ENCODE assay signal across 29 cellular contexts in genomic region chr14:75959031-75959430, GRCh38. TPM values are rescaled to one million over a fixed set of nuclear protein-coding genes. Genes with fewer than 3 reads are reported as not detected.
DNase-seq lines count a peak whose midpoint lies in the region; ATAC-seq and TF ChIP-seq lines count a peak whose summit lies in the region.
"Had no signal": no experiment of that assay in that cellular context is flagged by ENCODE, and none has a peak within 500 bp of the region (broad histone marks: within the 10 kb centered on the region; RNA-seq: fewer than 3 reads in every experiment).

No MANE protein-coding gene starts in this region.

- TF ChIP-seq EP300 in transverse colon (IDR thresholded peaks at IDR 0.05; ENCODE audit: low read depth), result no peak

- no peak overlapping the region for H3K27ac ChIP-seq in transverse colon
- H3K27ac ChIP-seq: 22Rv1, KMS-11, PC-9, SJCRH30 had no signal

- intact Hi-C loops in activated CD8-positive, alpha-beta T cell treated with anti-CD3 and anti-CD28 coated beads for 36 hours (cut with micrococcal nuclease), result no loop called here
- intact Hi-C loops in transverse colon (cut with DNase I; ENCODE audit: low total_unique reads), result no loop called here

- no peaks in the 10 kb centered on the region for H3K36me3 ChIP-seq in transverse colon
- H3K36me3 ChIP-seq: BE2C had no signal

- no peaks in the 10 kb centered on the region for H3K36me3 Mint-ChIP-seq in activated CD8-positive, alpha-beta T cell treated with anti-CD3 and anti-CD28 coated beads, Interleukin-2, amount 10 ng/mL, durations not matched to agents 7 days and 5 days (ENCODE audit: low read depth)
- peaks cover 3% of the 10 kb centered on the region for H3K36me3 Mint-ChIP-seq in activated CD8-positive, alpha-beta T cell treated with anti-CD3 and anti-CD28 coated beads for 36 hours (ENCODE audit: low read depth)
- H3K36me3 Mint-ChIP-seq in T-helper 17 cell (ENCODE audit: low read depth), result peaks cover 2% of the 10 kb centered on the region
- H3K36me3 Mint-ChIP-seq in memory B cell, result peaks cover 6% of the 10 kb centered on the region
- peaks cover 13 to 19% of the 10 kb centered on the region in 2 donors for H3K36me3 Mint-ChIP-seq in stimulated activated naive B cell treated with anti-CD40 and anti-IgM and Interleukin-4, amounts not matched to agents 10 μg/mL and 1 μg/mL and 100 μg/mL, for 72 hours

- H3K27ac Mint-ChIP-seq in activated CD8-positive, alpha-beta T cell treated with anti-CD3 and anti-CD28 coated beads, Interleukin-2, amount 10 ng/mL, durations not matched to agents 7 days and 5 days, result no peak overlapping the region
- no peak overlapping the region for H3K27ac Mint-ChIP-seq in activated CD8-positive, alpha-beta T cell treated with anti-CD3 and anti-CD28 coated beads for 36 hours
- H3K27ac Mint-ChIP-seq in T-helper 17 cell, result peak overlapping the region; percentile 53
- peak overlapping the region; percentile 49 for H3K27ac Mint-ChIP-seq in memory B cell
- peak overlapping the region; percentile 15 for H3K27ac Mint-ChIP-seq in stimulated activated naive B cell treated with anti-CD40 and anti-IgM and Interleukin-4, amounts not matched to agents 10 μg/mL and 1 μg/mL and 100 μg/mL, for 72 hours

- no peaks in the 10 kb centered on the region for H3K27me3 ChIP-seq in transverse colon
- H3K27me3 ChIP-seq: BE2C, SJCRH30 had no signal

- no peak overlapping the region for H3K4me3 Mint-ChIP-seq in activated CD8-positive, alpha-beta T cell treated with anti-CD3 and anti-CD28 coated beads, Interleukin-2, amount 10 ng/mL, durations not matched to agents 7 days and 5 days
- no peak overlapping the region for H3K4me3 Mint-ChIP-seq in activated CD8-positive, alpha-beta T cell treated with anti-CD3 and anti-CD28 coated beads for 36 hours
- H3K4me3 Mint-ChIP-seq in T-helper 17 cell (no peak overlapping the region), memory B cell (peak overlapping the region; percentile 11)
- no peak overlapping the region for H3K4me3 Mint-ChIP-seq in stimulated activated naive B cell treated with anti-CD40 and anti-IgM and Interleukin-4, amounts not matched to agents 10 μg/mL and 1 μg/mL and 100 μg/mL, for 72 hours
- H3K4me3 Mint-ChIP-seq: CD4-positive, CD25-positive, alpha-beta regulatory T cell had no signal

- WGBS in transverse colon (ENCODE audit: low coverage in 1 of 2), 2 donors, result 95% methylated on average over 9 of the region's 9 CpGs; no CpG with 5 or more reads in 1 of the 2 donors

- H3K27me3 Mint-ChIP-seq in activated CD8-positive, alpha-beta T cell treated with anti-CD3 and anti-CD28 coated beads, Interleukin-2, amount 10 ng/mL, durations not matched to agents 7 days and 5 days (ENCODE audit: low read depth), result no peaks in the 10 kb centered on the region
- no peaks in the 10 kb centered on the region for H3K27me3 Mint-ChIP-seq in activated CD8-positive, alpha-beta T cell treated with anti-CD3 and anti-CD28 coated beads for 36 hours
- H3K27me3 Mint-ChIP-seq in T-helper 17 cell (no peaks in the 10 kb centered on the region), memory B cell (no peaks in the 10 kb centered on the region)
- H3K27me3 Mint-ChIP-seq in stimulated activated naive B cell treated with anti-CD40 and anti-IgM and Interleukin-4, amounts not matched to agents 10 μg/mL and 1 μg/mL and 100 μg/mL, for 72 hours, result no peaks in the 10 kb centered on the region
- H3K27me3 Mint-ChIP-seq: CD4-positive, CD25-positive, alpha-beta regulatory T cell had no signal

- no peak overlapping the region for H3K4me3 ChIP-seq in transverse colon
- H3K4me3 ChIP-seq: PC-9, SJCRH30 had no signal

- H3K9me3 ChIP-seq in T-helper 17 cell (ENCODE audit: control insufficient read depth, low read length, poor library complexity, severe bottlenecking) (no peaks in the 10 kb centered on the region), transverse colon (no peaks in the 10 kb centered on the region)
- H3K9me3 ChIP-seq: BE2C, Caco-2, SJCRH30 had no signal

- POLR2A ChIA-PET in activated CD8-positive, alpha-beta T cell treated with anti-CD3 and anti-CD28 coated beads, Interleukin-2, amount 10 ng/mL, durations not matched to agents 7 days and 5 days (lab: Charles Lee), result no interaction called here
- POLR2A ChIA-PET in activated CD8-positive, alpha-beta T cell treated with anti-CD3 and anti-CD28 coated beads for 36 hours (lab: Charles Lee), result no interaction called here

- no peak for ATAC-seq in activated CD8-positive, alpha-beta T cell treated with anti-CD3 and anti-CD28 coated beads, Interleukin-2, amount 10 ng/mL, durations not matched to agents 7 days and 5 days
- ATAC-seq in activated CD8-positive, alpha-beta T cell treated with anti-CD3 and anti-CD28 coated beads for 36 hours, result no peak
- ATAC-seq in T-helper 17 cell (no peak), memory B cell (ENCODE audit: low read depth) (no peak), GM21423 (IDR thresholded peaks at IDR 0.05; ENCODE audit: unreplicated experiment) (no peak)
- ATAC-seq in stimulated activated naive B cell treated with anti-CD40 and anti-IgM and Interleukin-4, amounts not matched to agents 10 μg/mL and 1 μg/mL and 100 μg/mL, for 72 hours (replicated peaks), result no peak
- ATAC-seq: Right ventricle myocardium inferior, SK-N-SH treated with all-trans-retinoic acid at 6 μM for 48 hours had no signal

- H3K4me1 ChIP-seq in transverse colon, result no peaks in the 10 kb centered on the region
- H3K4me1 ChIP-seq: Caco-2, SJCRH30 had no signal

- in situ Hi-C loops in transverse colon (cut with MboI; ENCODE audit: low pct_ligation_motif_present in 1 of 4, low pct_unique_long_range_greater_than_20kb in 1 of 4, low sequenced_read_pairs in 3 of 4), result loop anchor here in 1 of 4 donors (25.0 kb wide), 1 partner anchor 172 kb away; no protein-coding TSS in a partner anchor

- no peaks in the 10 kb centered on the region for H3K9me3 Mint-ChIP-seq in activated CD8-positive, alpha-beta T cell treated with anti-CD3 and anti-CD28 coated beads, Interleukin-2, amount 10 ng/mL, durations not matched to agents 7 days and 5 days (ENCODE audit: insufficient read depth)
- H3K9me3 Mint-ChIP-seq in activated CD8-positive, alpha-beta T cell treated with anti-CD3 and anti-CD28 coated beads for 36 hours, result no peaks in the 10 kb centered on the region
- no peaks in the 10 kb centered on the region for H3K9me3 Mint-ChIP-seq in memory B cell
- peaks cover 0 to 2% of the 10 kb centered on the region in 2 donors for H3K9me3 Mint-ChIP-seq in stimulated activated naive B cell treated with anti-CD40 and anti-IgM and Interleukin-4, amounts not matched to agents 10 μg/mL and 1 μg/mL and 100 μg/mL, for 72 hours
- H3K9me3 Mint-ChIP-seq: CD4-positive, CD25-positive, alpha-beta regulatory T cell had no signal

- no peak for TF ChIP-seq POLR2A in transverse colon (IDR thresholded peaks at IDR 0.05)

- CTCF ChIA-PET in activated CD8-positive, alpha-beta T cell treated with anti-CD3 and anti-CD28 coated beads, Interleukin-2, amount 10 ng/mL, durations not matched to agents 7 days and 5 days (lab: Charles Lee), result no interaction called here
- CTCF ChIA-PET in activated CD8-positive, alpha-beta T cell treated with anti-CD3 and anti-CD28 coated beads for 36 hours (lab: Charles Lee), result interaction anchor here (1.4 kb wide), 1 partner anchor 53 kb away, joined by 3 read pairs; no protein-coding TSS in a partner anchor

- TF ChIP-seq CTCF in activated CD8-positive, alpha-beta T cell treated with anti-CD3 and anti-CD28 coated beads for 36 hours (IDR thresholded peaks at IDR 0.05), result no peak
- no peak for TF ChIP-seq CTCF in transverse colon (IDR thresholded peaks at IDR 0.05)

- H3K4me1 Mint-ChIP-seq in activated CD8-positive, alpha-beta T cell treated with anti-CD3 and anti-CD28 coated beads, Interleukin-2, amount 10 ng/mL, durations not matched to agents 7 days and 5 days (ENCODE audit: low read depth), result no peaks in the 10 kb centered on the region
- no peaks in the 10 kb centered on the region for H3K4me1 Mint-ChIP-seq in activated CD8-positive, alpha-beta T cell treated with anti-CD3 and anti-CD28 coated beads for 36 hours (ENCODE audit: low read depth)
- H3K4me1 Mint-ChIP-seq in T-helper 17 cell, result peaks cover 3% of the 10 kb centered on the region
- H3K4me1 Mint-ChIP-seq in memory B cell, result peaks cover 30% of the 10 kb centered on the region
- H3K4me1 Mint-ChIP-seq in stimulated activated naive B cell treated with anti-CD40 and anti-IgM and Interleukin-4, amounts not matched to agents 10 μg/mL and 1 μg/mL and 100 μg/mL, for 72 hours, result peaks cover 40 to 64% of the 10 kb centered on the region in 2 donors
- H3K4me1 Mint-ChIP-seq: CD4-positive, CD25-positive, alpha-beta regulatory T cell had no signal

- peak; percentile 4 for DNase-seq in activated CD8-positive, alpha-beta T cell treated with anti-CD3 and anti-CD28 coated beads, Interleukin-2, amount 10 ng/mL, durations not matched to agents 7 days and 5 days
- DNase-seq in activated CD8-positive, alpha-beta T cell treated with anti-CD3 and anti-CD28 coated beads for 36 hours, result no peak
- DNase-seq in T-helper 17 cell (no peak), memory B cell (ENCODE audit: low spot score in 2 of 2) (no peak), transverse colon (no peak), HT-29 (ENCODE audit: low spot score) (no peak)
- DNase-seq in stimulated activated naive B cell treated with anti-CD40 and anti-IgM and Interleukin-4, amounts not matched to agents 10 μg/mL and 1 μg/mL and 100 μg/mL, for 72 hours, result no peak
- DNase-seq: BE2C; Caco-2; CD4-positive, CD25-positive, alpha-beta regulatory T cell; EL; GDM1; IMR-90; MM.1S; NCI-H1048; NCI-H1417; NCI-H1694; NCI-H2029 treated with DMSO at 0.1 percent for 48 hours; NCI-H446 treated with DMSO at 0.1 percent for 48 hours; NCI-H526; NCI-H82; NK-92 treated with Interleukin-12 subunit alpha and Interleukin-12 subunit beta, amount 100 ng/mL, for 24 hours; PC-9; SJCRH30 had no signal

RNA-seq across cellular contexts. Expression of gene TGFB3, which starts 22.8 kb away (rescaled TPM):
- 1 to 10 TPM; 1.7 to 1.8 TPM for total RNA-seq in activated CD8-positive, alpha-beta T cell treated with anti-CD3 and anti-CD28 coated beads, Interleukin-2, amount 10 ng/mL, durations not matched to agents 7 days and 5 days
- total RNA-seq in activated CD8-positive, alpha-beta T cell treated with anti-CD3 and anti-CD28 coated beads for 36 hours, result 1 to 10 TPM; 3.4 to 4.2 TPM
- total RNA-seq in T-helper 17 cell, result 1 to 10 TPM; 5.8 to 6.5 TPM
- total RNA-seq in transverse colon, result 10 to 100 TPM in 2 of 4 donors, 1 to 10 TPM in 2; 4.4 to 22.5 (median 13.1) TPM
- 0.65 and 2.9 TPM in 2 replicates for total RNA-seq in HT-29 (2014; rRNA removed; shearing (Covaris generic))

RNA-seq across cellular contexts. Expression of gene IFT43, which starts 26.5 kb away (rescaled TPM):
- 1 to 10 TPM; 5.3 to 5.9 TPM for total RNA-seq in activated CD8-positive, alpha-beta T cell treated with anti-CD3 and anti-CD28 coated beads, Interleukin-2, amount 10 ng/mL, durations not matched to agents 7 days and 5 days
- total RNA-seq in activated CD8-positive, alpha-beta T cell treated with anti-CD3 and anti-CD28 coated beads for 36 hours, result 10 to 100 TPM in 1 of 2 experiments, 1 to 10 TPM in 1; 7.6 to 10.4 TPM
- total RNA-seq in T-helper 17 cell (10 to 100 TPM; 10.5 to 12.8 TPM), transverse colon (100 to 1,000 TPM in 1 of 4 donors, 10 to 100 TPM in 3; 24.5 to 412 (median 31.2) TPM)
- 24.7 and 25.0 TPM in 2 replicates for total RNA-seq in HT-29 (2014; rRNA removed; shearing (Covaris generic))

Comparison
In these comparisons a context has a peak if more than half of its experiments do, and no peak if none do; other contexts are left out.
1. H3K27ac Mint-ChIP-seq: peak in T-helper 17 cell (single experiment), memory B cell (single experiment) and stimulated activated naive B cell treated with anti-CD40 and anti-IgM and Interleukin-4, amounts not matched to agents 10 μg/mL and 1 μg/mL and 100 μg/mL, for 72 hours (single experiment); none in activated CD8-positive, alpha-beta T cell treated with anti-CD3 and anti-CD28 coated beads, Interleukin-2, amount 10 ng/mL, durations not matched to agents 7 days and 5 days (single experiment) and activated CD8-positive, alpha-beta T cell treated with anti-CD3 and anti-CD28 coated beads for 36 hours (single experiment).